ENCODE assay signal across 8 cellular contexts in genomic region chr12:45232771-45233372, GRCh38. TPM values are rescaled to one million over a fixed set of nuclear protein-coding genes. Genes with fewer than 3 reads are reported as not detected.
A peak's percentile ranks its signal among the peaks of the same experiment; 100 is the strongest.
DNase-seq lines count a peak whose midpoint lies in the region; ATAC-seq and TF ChIP-seq lines count a peak whose summit lies in the region.

No MANE protein-coding gene starts in this region.

- no peaks in the 10 kb centered on the region for H3K9me3 Mint-ChIP-seq in activated CD8-positive, alpha-beta memory T cell treated with anti-CD3 and anti-CD28 coated beads, Interleukin-2, amount 10 ng/mL, durations not matched to agents 7 days and 5 days (ENCODE audit: low read depth)

- H3K4me2 ChIP-seq in trophoblast cell (ENCODE audit: low read length) = peak overlapping the region; percentile 15

- H4K12ac ChIP-seq in trophoblast cell (ENCODE audit: low read depth, low read length) = no peak overlapping the region

- H4K8ac ChIP-seq in trophoblast cell (ENCODE audit: low read depth, low read length) = peak overlapping the region; percentile 43

- no peak overlapping the region for H2AFZ ChIP-seq in trophoblast cell (ENCODE audit: insufficient read depth, low read length, poor library complexity)

- peak overlapping the region; percentile 80 for H2BK5ac ChIP-seq in trophoblast cell (ENCODE audit: low read depth, low read length, poor library complexity)

- no peaks in the 10 kb centered on the region for H3K27me3 Mint-ChIP-seq in activated CD8-positive, alpha-beta memory T cell treated with anti-CD3 and anti-CD28 coated beads, Interleukin-2, amount 10 ng/mL, durations not matched to agents 7 days and 5 days

- H3K36me3 ChIP-seq in trophoblast cell (ENCODE audit: control insufficient read depth in 1 of 2, insufficient read depth in 2 of 2, low read length in 2 of 2) = peaks cover 0 to 2% of the 10 kb centered on the region in 2 experiments

- no peak overlapping the region for H3K27ac Mint-ChIP-seq in activated CD8-positive, alpha-beta memory T cell treated with anti-CD3 and anti-CD28 coated beads, Interleukin-2, amount 10 ng/mL, durations not matched to agents 7 days and 5 days

- H3K4me3 ChIP-seq in fibroblast of mammary gland (ENCODE audit: control insufficient read depth, low read depth, low read length) (no peak overlapping the region), trophoblast cell (ENCODE audit: low read depth, low read length) (no peak overlapping the region)

- H3K4me1 Mint-ChIP-seq in activated CD8-positive, alpha-beta memory T cell treated with anti-CD3 and anti-CD28 coated beads, Interleukin-2, amount 10 ng/mL, durations not matched to agents 7 days and 5 days = peaks cover 33% of the 10 kb centered on the region

- DNase-seq in fibroblast of mammary gland (ENCODE audit: low read depth) = peak; percentile 98
- peak; percentile 85 to 92 for DNase-seq in trophoblast cell
- no peak for DNase-seq in DMS114 treated with DMSO at 0.1 percent for 48 hours (lab: John Stamatoyannopoulos, UW; ENCODE audit: unreplicated experiment)
- no peak for DNase-seq in activated CD8-positive, alpha-beta memory T cell treated with anti-CD3 and anti-CD28 coated beads, Interleukin-2, amount 10 ng/mL, durations not matched to agents 7 days and 5 days

- no peak overlapping the region for H3K4me3 Mint-ChIP-seq in activated CD8-positive, alpha-beta memory T cell treated with anti-CD3 and anti-CD28 coated beads, Interleukin-2, amount 10 ng/mL, durations not matched to agents 7 days and 5 days

- H3K27ac ChIP-seq in trophoblast cell (ENCODE audit: low read depth, low read length) = peak overlapping the region; percentile 89

- peaks cover 11% of the 10 kb centered on the region for H3K36me3 Mint-ChIP-seq in activated CD8-positive, alpha-beta memory T cell treated with anti-CD3 and anti-CD28 coated beads, Interleukin-2, amount 10 ng/mL, durations not matched to agents 7 days and 5 days

- H3K9ac ChIP-seq in trophoblast cell (ENCODE audit: low read length) = no peak overlapping the region

- CTCF ChIA-PET in activated CD8-positive, alpha-beta memory T cell treated with anti-CD3 and anti-CD28 coated beads, Interleukin-2, amount 10 ng/mL, durations not matched to agents 7 days and 5 days (lab: Charles Lee) = interaction anchor here (1.0 kb wide), 1 partner anchor 18 kb away, joined by 3 read pairs; no protein-coding TSS in a partner anchor

- H2BK12ac ChIP-seq in trophoblast cell (ENCODE audit: low read length) = peak overlapping the region; percentile 61

- H3K79me1 ChIP-seq in trophoblast cell (ENCODE audit: low read length) = peaks cover 15% of the 10 kb centered on the region

- H3K79me2 ChIP-seq in trophoblast cell (ENCODE audit: control insufficient read depth, insufficient read depth, low read length, poor library complexity) = peaks cover 9% of the 10 kb centered on the region

- peaks cover 9 to 23% of the 10 kb centered on the region in 2 experiments for H3K4me1 ChIP-seq in trophoblast cell (ENCODE audit: control insufficient read depth in 1 of 2, insufficient read depth in 2 of 2, low read length in 2 of 2)

- H3K4ac ChIP-seq in trophoblast cell (ENCODE audit: low read depth, low read length) = peak overlapping the region; percentile 59

- WGBS in trophoblast cell (ENCODE audit: extremely low coverage, insufficient coverage, insufficient read length) = no CpG with 5 or more reads among the region's 6 CpGs

- H2BK120ac ChIP-seq in trophoblast cell (ENCODE audit: insufficient read depth, low read length, poor library complexity) = peak overlapping the region; percentile 68

- H4K91ac ChIP-seq in trophoblast cell (ENCODE audit: low read depth, low read length) = peak overlapping the region; percentile 63

- no peak for TF ChIP-seq CTCF in fibroblast of mammary gland (conservative IDR thresholded peaks at IDR 0.05; ENCODE audit: control insufficient read depth, insufficient read depth, low read depth, low read length)

- H3K27me3 ChIP-seq in trophoblast cell (ENCODE audit: insufficient read depth, low read length) = no peaks in the 10 kb centered on the region

- TF ChIP-seq POLR2A in GM18505 (IDR thresholded peaks at IDR 0.05; ENCODE audit: borderline replicate concordance, extremely low read depth, insufficient read depth, insufficient read length) = no peak

- H3K14ac ChIP-seq in trophoblast cell (ENCODE audit: low read length) = peak overlapping the region; percentile 12

- H3K18ac ChIP-seq in trophoblast cell (ENCODE audit: low read length) = peak overlapping the region; percentile 33

- peak; percentile 53 for ATAC-seq in GM18505 (IDR thresholded peaks at IDR 0.05; ENCODE audit: unreplicated experiment)
- peak; percentile 48 for ATAC-seq in HG02870 (IDR thresholded peaks at IDR 0.05; ENCODE audit: unreplicated experiment)
- ATAC-seq in SK-N-SH treated with all-trans-retinoic acid at 6 μM for 48 hours = peak; percentile 78
- ATAC-seq in activated CD8-positive, alpha-beta memory T cell treated with anti-CD3 and anti-CD28 coated beads, Interleukin-2, amount 10 ng/mL, durations not matched to agents 7 days and 5 days = no peak
- ATAC-seq in HG02840 (IDR thresholded peaks at IDR 0.05; ENCODE audit: low FRiP score, unreplicated experiment) = no peak

- H2AK5ac ChIP-seq in trophoblast cell (ENCODE audit: low read length) = no peak overlapping the region

- H3K23ac ChIP-seq in trophoblast cell (ENCODE audit: low read length) = no peak overlapping the region

- H3K9me3 ChIP-seq in trophoblast cell (ENCODE audit: insufficient read depth, low read depth, low read length) = no peaks in the 10 kb centered on the region

TF ChIP-seq in SK-N-SH treated with all-trans-retinoic acid at 6 μM for 48 hours, 23 proteins besides CTCF, POLR2A, EP300 and RAD21:
- TF ChIP-seq CREB5 (CRISPR knock-in tag; IDR thresholded peaks at IDR 0.05; ENCODE audit: low read depth) (no peak), ISL1 (CRISPR knock-in tag; IDR thresholded peaks at IDR 0.05) (peak; percentile 62), ESRRG (CRISPR knock-in tag; IDR thresholded peaks at IDR 0.05) (no peak), CSDC2 (CRISPR knock-in tag; IDR thresholded peaks at IDR 0.05) (peak; percentile 50; the same call in 1 of the 2 replicates), POU6F1 (CRISPR knock-in tag; IDR thresholded peaks at IDR 0.05; ENCODE audit: borderline replicate concordance, low read depth) (no peak), ZFP30 (CRISPR knock-in tag; IDR thresholded peaks at IDR 0.05) (no peak), TOX (CRISPR knock-in tag; IDR thresholded peaks at IDR 0.05; ENCODE audit: borderline replicate concordance) (0 out of 2 replicates have a peak, but pooled peaks have one; percentile 17), ZC3H10 (CRISPR knock-in tag; IDR thresholded peaks at IDR 0.05) (peak; percentile 56; the same call in 1 of the 2 replicates), ARNTL (CRISPR knock-in tag; IDR thresholded peaks at IDR 0.05; ENCODE audit: borderline replicate concordance, low read depth) (no peak), RARB (CRISPR knock-in tag; IDR thresholded peaks at IDR 0.05) (no peak), SNAI2 (CRISPR knock-in tag; IDR thresholded peaks at IDR 0.05) (0 out of 2 replicates have a peak, but pooled peaks have one; percentile 14), ZNF8 (CRISPR knock-in tag; IDR thresholded peaks at IDR 0.05) (no peak), TCF4 (CRISPR knock-in tag; IDR thresholded peaks at IDR 0.05; ENCODE audit: borderline replicate concordance) (no peak), CSRNP3 (CRISPR knock-in tag; IDR thresholded peaks at IDR 0.05) (no peak), ZFP3 (CRISPR knock-in tag; IDR thresholded peaks at IDR 0.05) (peak; percentile 72; the same call in 1 of the 2 replicates), PPARA (CRISPR knock-in tag; IDR thresholded peaks at IDR 0.05; ENCODE audit: borderline replicate concordance) (no peak)
TF ChIP-seq in SK-N-SH treated with all-trans-retinoic acid at 6 μM for 48 hours: peak in this region for 6.

RNA-seq across cellular contexts. Expression of gene ANO6, which starts 17.0 kb away (rescaled TPM):
- polyA plus RNA-seq in trophoblast cell (2013) = 83.5 and 86.6 TPM in 2 replicates
- 10 to 100 TPM; 21.7 to 22.6 TPM for total RNA-seq in activated CD8-positive, alpha-beta memory T cell treated with anti-CD3 and anti-CD28 coated beads, Interleukin-2, amount 10 ng/mL, durations not matched to agents 7 days and 5 days

Comparison
In these comparisons a context has a peak if more than half of its experiments do, and no peak if none do; other contexts are left out.
1. ATAC-seq: peak in GM18505 (single experiment), HG02870 (single experiment) and SK-N-SH treated with all-trans-retinoic acid at 6 μM for 48 hours (single experiment); none in activated CD8-positive, alpha-beta memory T cell treated with anti-CD3 and anti-CD28 coated beads, Interleukin-2, amount 10 ng/mL, durations not matched to agents 7 days and 5 days (single experiment) and HG02840 (single experiment).
2. DNase-seq: peak in fibroblast of mammary gland (single experiment) and trophoblast cell (2 of 2); none in DMS114 treated with DMSO at 0.1 percent for 48 hours (single experiment) and activated CD8-positive, alpha-beta memory T cell treated with anti-CD3 and anti-CD28 coated beads, Interleukin-2, amount 10 ng/mL, durations not matched to agents 7 days and 5 days (single experiment).